In genomic region chr19:34996978-34997640, GRCh38 we compare ENCODE assay signal across 10 cellular contexts. TPM values are rescaled to one million over a fixed set of nuclear protein-coding genes. Genes with fewer than 3 reads are reported as not detected.
DNase-seq lines count a peak whose midpoint lies in the region; ATAC-seq and TF ChIP-seq lines count a peak whose summit lies in the region.
"Had no signal": no experiment of that assay in that cellular context is flagged by ENCODE, and none has a peak within 500 bp of the region (broad histone marks: within the 10 kb centered on the region; RNA-seq: fewer than 3 reads in every experiment).

No MANE protein-coding gene starts in this region.

- H3K4me3 Mint-ChIP-seq in activated CD4-positive, alpha-beta T cell treated with anti-CD3 and anti-CD28 coated beads, Interleukin-2, amount 10 ng/mL, durations not matched to agents 7 days and 5 days: peak overlapping the region; percentile 62
- peak overlapping the region; percentile 54 for H3K4me3 Mint-ChIP-seq in activated CD8-positive, alpha-beta T cell treated with anti-CD3 and anti-CD28 coated beads for 36 hours

- peaks cover under 1% of the 10 kb centered on the region for H3K9me3 Mint-ChIP-seq in activated CD4-positive, alpha-beta T cell treated with anti-CD3 and anti-CD28 coated beads, Interleukin-2, amount 10 ng/mL, durations not matched to agents 7 days and 5 days
- no peaks in the 10 kb centered on the region for H3K9me3 Mint-ChIP-seq in activated CD8-positive, alpha-beta T cell treated with anti-CD3 and anti-CD28 coated beads for 36 hours

- CTCF ChIA-PET in activated CD4-positive, alpha-beta T cell treated with anti-CD3 and anti-CD28 coated beads, Interleukin-2, amount 10 ng/mL, durations not matched to agents 7 days and 5 days (lab: Charles Lee): no interaction called here
- CTCF ChIA-PET in activated CD8-positive, alpha-beta T cell treated with anti-CD3 and anti-CD28 coated beads for 36 hours (lab: Charles Lee): interaction anchor here (1.0 to 5.1 kb wide), 3 partner anchors 16 to 47 kb away, joined by 3 to 31 read pairs (median 7); no protein-coding TSS in a partner anchor

- POLR2A ChIA-PET in activated CD4-positive, alpha-beta T cell treated with anti-CD3 and anti-CD28 coated beads, Interleukin-2, amount 10 ng/mL, durations not matched to agents 7 days and 5 days (lab: Charles Lee): no interaction called here
- POLR2A ChIA-PET in activated CD8-positive, alpha-beta T cell treated with anti-CD3 and anti-CD28 coated beads for 36 hours (lab: Charles Lee): interaction anchor here (0.6 to 2.5 kb wide), 6 partner anchors 10 to 268 kb away, joined by 3 to 7 read pairs (median 3); no protein-coding TSS in a partner anchor

- intact Hi-C loops in activated CD8-positive, alpha-beta T cell treated with anti-CD3 and anti-CD28 coated beads for 36 hours (cut with micrococcal nuclease): no loop called here
- intact Hi-C loops in testis (cut with DNase I; ENCODE audit: low total_unique reads): no loop called here

- no peaks in the 10 kb centered on the region for H3K9me3 ChIP-seq in testis

- H3K36me3 ChIP-seq in testis (ENCODE audit: low read depth, missing control alignments): no peaks in the 10 kb centered on the region

- peak overlapping the region; percentile 97 for H3K27ac Mint-ChIP-seq in activated CD4-positive, alpha-beta T cell treated with anti-CD3 and anti-CD28 coated beads, Interleukin-2, amount 10 ng/mL, durations not matched to agents 7 days and 5 days
- H3K27ac Mint-ChIP-seq in activated CD8-positive, alpha-beta T cell treated with anti-CD3 and anti-CD28 coated beads for 36 hours: peak overlapping the region; percentile 98

- TF ChIP-seq CTCF in activated CD8-positive, alpha-beta T cell treated with anti-CD3 and anti-CD28 coated beads for 36 hours (IDR thresholded peaks at IDR 0.05): no peak
- no peak for TF ChIP-seq CTCF in testis (IDR thresholded peaks at IDR 0.05)

- H3K4me1 ChIP-seq in testis: peaks cover 49% of the 10 kb centered on the region

- peak overlapping the region; percentile 35 to 100 for H3K27ac ChIP-seq in testis

- H3K27me3 Mint-ChIP-seq in activated CD4-positive, alpha-beta T cell treated with anti-CD3 and anti-CD28 coated beads, Interleukin-2, amount 10 ng/mL, durations not matched to agents 7 days and 5 days: no peaks in the 10 kb centered on the region
- no peaks in the 10 kb centered on the region for H3K27me3 Mint-ChIP-seq in activated CD8-positive, alpha-beta T cell treated with anti-CD3 and anti-CD28 coated beads for 36 hours

- peaks cover 63% of the 10 kb centered on the region for H3K4me1 Mint-ChIP-seq in activated CD4-positive, alpha-beta T cell treated with anti-CD3 and anti-CD28 coated beads, Interleukin-2, amount 10 ng/mL, durations not matched to agents 7 days and 5 days
- H3K4me1 Mint-ChIP-seq in activated CD8-positive, alpha-beta T cell treated with anti-CD3 and anti-CD28 coated beads for 36 hours (ENCODE audit: low read depth): peaks cover 31% of the 10 kb centered on the region

- TF ChIP-seq POLR2A in testis (IDR thresholded peaks at IDR 0.05): no peak

- H3K36me3 Mint-ChIP-seq in activated CD4-positive, alpha-beta T cell treated with anti-CD3 and anti-CD28 coated beads, Interleukin-2, amount 10 ng/mL, durations not matched to agents 7 days and 5 days (ENCODE audit: low read depth): peaks cover 15% of the 10 kb centered on the region
- H3K36me3 Mint-ChIP-seq in activated CD8-positive, alpha-beta T cell treated with anti-CD3 and anti-CD28 coated beads for 36 hours (ENCODE audit: low read depth): peaks cover 12% of the 10 kb centered on the region

- no peak for ATAC-seq in activated CD8-positive, alpha-beta T cell treated with anti-CD3 and anti-CD28 coated beads for 36 hours
- no peak for ATAC-seq in GM21619 (IDR thresholded peaks at IDR 0.05; ENCODE audit: unreplicated experiment)

- no peaks in the 10 kb centered on the region for H3K27me3 ChIP-seq in testis

- no peak overlapping the region for H3K4me3 ChIP-seq in testis

- WGBS in testis, 2 donors: 37 to 43% methylated on average over 9 of the region's 9 CpGs

- peak; percentile 42 for DNase-seq in activated CD4-positive, alpha-beta T cell treated with anti-CD3 and anti-CD28 coated beads, Interleukin-2, amount 10 ng/mL, durations not matched to agents 7 days and 5 days
- no peak for DNase-seq in activated CD4-positive, alpha-beta T cell treated with anti-CD3 and anti-CD28 coated beads, Interleukin-2, amount 50 U/mL, for 48 hours
- no peak for DNase-seq in activated CD8-positive, alpha-beta T cell treated with anti-CD3 and anti-CD28 coated beads for 36 hours
- DNase-seq in left kidney (ENCODE audit: low read depth, low spot score) (peak; percentile 39), testis (no peak), NCI-H510A (lab: John Stamatoyannopoulos, UW) (no peak), NCI-H1417 (lab: John Stamatoyannopoulos, UW) (no peak)
- DNase-seq: NCI-H69 had no signal

RNA-seq across cellular contexts. Expression of gene GRAMD1A, which starts 3.0 kb away (rescaled TPM):
- 100 to 1,000 TPM; 106 to 114 TPM for total RNA-seq in activated CD4-positive, alpha-beta T cell treated with anti-CD3 and anti-CD28 coated beads, Interleukin-2, amount 10 ng/mL, durations not matched to agents 7 days and 5 days
- 100 to 1,000 TPM; 128 to 134 TPM for total RNA-seq in activated CD8-positive, alpha-beta T cell treated with anti-CD3 and anti-CD28 coated beads for 36 hours
- total RNA-seq in testis: 10 to 100 TPM; 92.4 to 99.3 TPM
- 62.8 TPM for polyA plus RNA-seq in testis (ENCODE audit: insufficient read depth, low read depth, low replicate concordance)

RNA-seq across cellular contexts. Expression of gene ZNF792, which starts 33.1 kb away (rescaled TPM):
- 10 to 100 TPM; 14.8 to 15.3 TPM for total RNA-seq in activated CD4-positive, alpha-beta T cell treated with anti-CD3 and anti-CD28 coated beads, Interleukin-2, amount 10 ng/mL, durations not matched to agents 7 days and 5 days
- total RNA-seq in activated CD8-positive, alpha-beta T cell treated with anti-CD3 and anti-CD28 coated beads for 36 hours: 1 to 10 TPM; 5.1 to 5.6 TPM
- 1 to 10 TPM; 5.4 to 6.6 TPM for total RNA-seq in testis
- polyA plus RNA-seq in testis (ENCODE audit: insufficient read depth, low read depth, low replicate concordance): 2.3 TPM

RNA-seq across cellular contexts. Expression of gene SCN1B, which starts 33.2 kb away (rescaled TPM):
- total RNA-seq in activated CD4-positive, alpha-beta T cell treated with anti-CD3 and anti-CD28 coated beads, Interleukin-2, amount 10 ng/mL, durations not matched to agents 7 days and 5 days: under 1 TPM; 0.50 to 0.97 TPM
- under 1 TPM; 0.63 to 0.90 TPM for total RNA-seq in activated CD8-positive, alpha-beta T cell treated with anti-CD3 and anti-CD28 coated beads for 36 hours
- 1 to 10 TPM; 3.5 to 6.6 TPM for total RNA-seq in testis
- polyA plus RNA-seq in testis (ENCODE audit: insufficient read depth, low read depth, low replicate concordance): 7.5 TPM

RNA-seq across cellular contexts. Expression of gene HPN, which starts 44.4 kb away (rescaled TPM):
- total RNA-seq in activated CD4-positive, alpha-beta T cell treated with anti-CD3 and anti-CD28 coated beads, Interleukin-2, amount 10 ng/mL, durations not matched to agents 7 days and 5 days: not detected
- under 1 TPM in 1 of 2 experiments, not detected in 1; 0.11 TPM for total RNA-seq in activated CD8-positive, alpha-beta T cell treated with anti-CD3 and anti-CD28 coated beads for 36 hours
- 1 to 10 TPM in 1 of 2 donors, under 1 TPM in 1; 0.79 to 1.7 TPM for total RNA-seq in testis
- polyA plus RNA-seq in testis (ENCODE audit: insufficient read depth, low read depth, low replicate concordance): 8.2 TPM
- total RNA-seq: H4 had no signal

Comparison
In these comparisons a context has a peak if more than half of its experiments do, and no peak if none do; other contexts are left out.
1. DNase-seq: peak in activated CD4-positive, alpha-beta T cell treated with anti-CD3 and anti-CD28 coated beads, Interleukin-2, amount 10 ng/mL, durations not matched to agents 7 days and 5 days (single experiment) and left kidney (single experiment); none in activated CD4-positive, alpha-beta T cell treated with anti-CD3 and anti-CD28 coated beads, Interleukin-2, amount 50 U/mL, for 48 hours (0 of 2), activated CD8-positive, alpha-beta T cell treated with anti-CD3 and anti-CD28 coated beads for 36 hours (single experiment), testis (single experiment), NCI-H510A (single experiment) and NCI-H1417 (0 of 3).